ENCODE assay signal across 9 cellular contexts in genomic region chr6:29647927-29648642, GRCh38. TPM values are rescaled to one million over a fixed set of nuclear protein-coding genes. Genes with fewer than 3 reads are reported as not detected.
DNase-seq lines count a peak whose midpoint lies in the region; ATAC-seq, FAIRE-seq and TF ChIP-seq lines count a peak whose summit lies in the region.
"Had no signal": no experiment of that assay in that cellular context is flagged by ENCODE, and none has a peak within 500 bp of the region (broad histone marks: within the 10 kb centered on the region; RNA-seq: fewer than 3 reads in every experiment).

No MANE protein-coding gene starts in this region.

- ATAC-seq in HepG2 (peak; percentile 62), GM19023 (IDR thresholded peaks at IDR 0.05; ENCODE audit: unreplicated experiment) (no peak)

- peaks cover 3% of the 10 kb centered on the region; the same call in 1 of the 2 replicates for H3K4me1 ChIP-seq in Karpas-422 (ENCODE audit: low read length)
- H3K4me1 ChIP-seq in HepG2 (ENCODE audit: insufficient read depth, low read length) = peaks cover 6% of the 10 kb centered on the region; the same call in 1 of the 2 replicates

- in situ Hi-C loops in HepG2 (cut with HindIII; ENCODE audit: extremely low pct_ligation_motif_present, low pct_unique_long_range_greater_than_20kb) = no loop called here

- TF ChIP-seq EP300 in HepG2 (IDR thresholded peaks at IDR 0.05; ENCODE audit: low read depth in 2 of 2, low read length in 2 of 2) = no peak
- no peak for TF ChIP-seq EP300 in HepG2 (CRISPR knock-in tag; IDR thresholded peaks at IDR 0.05; ENCODE audit: borderline replicate concordance)

- H3K9ac ChIP-seq in Karpas-422 (ENCODE audit: low read length) (no peak overlapping the region), HepG2 (ENCODE audit: insufficient read depth, low read depth, low read length) (no peak overlapping the region)

- DNase-seq in DMS53 (lab: John Stamatoyannopoulos, UW) (peak; percentile 82), Karpas-422 (peak; percentile 46), WERI-Rb-1 (peak; percentile 50), HepG2 (ENCODE audit: low spot score) (peak; percentile 39), KG1 (lab: John Stamatoyannopoulos, UW) (no peak)
- DNase-seq in activated CD4-positive, alpha-beta T cell treated with anti-CD3 and anti-CD28 coated beads for 4 hours = no peak
- DNase-seq in NK-92 treated with Interleukin-12 subunit alpha and Interleukin-12 subunit beta, amount 100 ng/mL, for 24 hours (lab: John Stamatoyannopoulos, UW) = no peak

- CTCF ChIA-PET in HepG2 (lab: Yijun Ruan, JAX; ENCODE audit: low intra/inter-chr PET ratio, low total read pairs) = interaction anchor here (1.2 to 1.4 kb wide), 2 partner anchors 48 to 105 kb away, joined by 5 to 8 read pairs; no protein-coding TSS in a partner anchor

- TF ChIP-seq CTCF in WERI-Rb-1 (IDR thresholded peaks at IDR 0.05; ENCODE audit: low read depth, low read length) (peak; percentile 74), HepG2 (CRISPR knock-in tag; IDR thresholded peaks at IDR 0.05) (peak; percentile 70)

- intact Hi-C loops in HepG2 (cut with micrococcal nuclease; ENCODE audit: unreplicated experiment) = no loop called here

- H3K4me3 ChIP-seq in Karpas-422 (ENCODE audit: low read length) = no peak overlapping the region
- no peak overlapping the region for H3K4me3 ChIP-seq in WERI-Rb-1 (ENCODE audit: low read depth, low read length)
- no peak overlapping the region for H3K4me3 ChIP-seq in HepG2 (replicated peaks in 1 of 3; ENCODE audit: insufficient read depth in 1 of 3, low read depth in 2 of 3, low read length in 3 of 3)

- no peaks in the 10 kb centered on the region for H3K9me2 ChIP-seq in Karpas-422 (replicated peaks; ENCODE audit: insufficient read depth, low read length)

- H3K36me3 ChIP-seq in Karpas-422 (ENCODE audit: insufficient read depth, low read length) = no peaks in the 10 kb centered on the region
- no peaks in the 10 kb centered on the region for H3K36me3 ChIP-seq in WERI-Rb-1
- H3K36me3 ChIP-seq in HepG2 (replicated peaks in 1 of 2; ENCODE audit: control insufficient read depth in 1 of 2, insufficient read depth in 2 of 2, low read length in 2 of 2) = no peaks in the 10 kb centered on the region

- H3K79me2 ChIP-seq in Karpas-422 (ENCODE audit: low read length) (no peaks in the 10 kb centered on the region), HepG2 (ENCODE audit: insufficient read depth, low read length) (no peaks in the 10 kb centered on the region)

- no peaks in the 10 kb centered on the region for H4K20me1 ChIP-seq in Karpas-422 (ENCODE audit: insufficient read depth, low read depth, low read length)
- no peaks in the 10 kb centered on the region for H4K20me1 ChIP-seq in HepG2 (ENCODE audit: insufficient read depth, low read length)

- H3K27ac ChIP-seq in Karpas-422 (ENCODE audit: low read length) (no peak overlapping the region), WERI-Rb-1 (no peak overlapping the region), HepG2 (ENCODE audit: extremely low read length, insufficient read depth, low read length) (no peak overlapping the region)

- WGBS in HepG2 (ENCODE audit: low lambda C conversion rate) = 67% methylated on average over 23 of the region's 23 CpGs

- H3K4me2 ChIP-seq in Karpas-422 (ENCODE audit: low read depth, low read length, poor library complexity, severe bottlenecking) (no peak overlapping the region), HepG2 (ENCODE audit: low read depth, low read length) (no peak overlapping the region)

- BruUV-seq in HepG2 (replicated peaks; lab: Mats Ljungman, UMichigan) = no TSS peak

- H2AFZ ChIP-seq in Karpas-422 (ENCODE audit: low read length) (no peak overlapping the region), HepG2 (ENCODE audit: low read length) (no peak overlapping the region)

- H3K27me3 ChIP-seq in Karpas-422 (ENCODE audit: low read length) (no peaks in the 10 kb centered on the region), WERI-Rb-1 (ENCODE audit: insufficient read depth, low read depth, severe bottlenecking) (no peaks in the 10 kb centered on the region), HepG2 (ENCODE audit: control insufficient read depth in 1 of 2, insufficient read depth in 2 of 2, low read length in 2 of 2) (0 out of 5 replicates have a peak, but pooled peaks cover 0 to under 1% of the 10 kb centered on the region in 2 experiments)

- no peak for TF ChIP-seq RAD21 in HepG2 (CRISPR knock-in tag; IDR thresholded peaks at IDR 0.05)

- POLR2A ChIA-PET in HepG2 (lab: Yijun Ruan, JAX) = interaction anchor here (0.9 kb wide), 1 partner anchor 15 kb away, joined by 4 read pairs; the partner anchor contains the start of gene GABBR1

- no peak for TF ChIP-seq POLR2A in HepG2 (IDR thresholded peaks at IDR 0.05; ENCODE audit: insufficient read depth in 1 of 2, low read depth in 2 of 2, low read length in 2 of 2)

- H3K9me3 ChIP-seq in Karpas-422 (ENCODE audit: low read length) (no peaks in the 10 kb centered on the region), WERI-Rb-1 (ENCODE audit: severe bottlenecking) (no peaks in the 10 kb centered on the region), HepG2 (ENCODE audit: low read length) (no peaks in the 10 kb centered on the region)

- FAIRE-seq in HepG2 (lab: Jason Lieb, UNC) = peak; percentile 67

RNA-seq across cellular contexts. Expression of gene MOG, which starts 8.8 kb away (rescaled TPM):
- not detected in 2 replicates for total RNA-seq in Karpas-422 (2014; rRNA removed; shearing (Covaris generic); ENCODE audit: low replicate concordance)
- total RNA-seq in HepG2 (2016; rRNA removed; fragmentation: Illumina TruSeq; extraction: Trizol) = not detected in 2 replicates
- not detected in 2 replicates for total RNA-seq in HepG2 (2016; cell fraction: cytosol; rRNA removed; fragmentation: Illumina TruSeq; extraction: Trizol; ENCODE audit: low read depth)
- total RNA-seq in HepG2 (2016; cell fraction: insoluble cytoplasmic fraction; rRNA removed; fragmentation: Illumina TruSeq; extraction: Trizol) = not detected in 2 replicates
- total RNA-seq in HepG2 (2016; cell fraction: membrane; rRNA removed; fragmentation: Illumina TruSeq; extraction: Trizol) = not detected in 2 replicates
- total RNA-seq in HepG2 (2016; cell fraction: nucleus; rRNA removed; fragmentation: Illumina TruSeq; extraction: Trizol) = not detected in 2 replicates
- polyA plus RNA-seq in HepG2 (2011; rRNA removed) = not detected in 2 replicates
- not detected in 2 replicates for polyA plus RNA-seq in HepG2 (2011; cell fraction: cytosol; rRNA removed)
- not detected in 2 replicates for polyA plus RNA-seq in HepG2 (2011; cell fraction: nucleus; rRNA removed)
- polyA plus RNA-seq in HepG2 (2012) = not detected in 2 replicates
- polyA plus RNA-seq in HepG2 (2016; cell fraction: cytosol; fragmentation: Illumina TruSeq; extraction: Trizol; ENCODE audit: low read depth) = not detected in 2 replicates
- not detected in 2 replicates for polyA plus RNA-seq in HepG2 (2016; cell fraction: insoluble cytoplasmic fraction; fragmentation: Illumina TruSeq; extraction: Trizol; ENCODE audit: low read depth)
- not detected in 2 replicates for polyA plus RNA-seq in HepG2 (2016; cell fraction: membrane; fragmentation: Illumina TruSeq; extraction: Trizol; ENCODE audit: low read depth)
- not detected in 2 replicates for polyA plus RNA-seq in HepG2 (2016; cell fraction: nucleus; fragmentation: Illumina TruSeq; extraction: Trizol; ENCODE audit: insufficient read depth, low read depth)
- not detected in 2 replicates for polyA minus RNA-seq in HepG2 (2011; rRNA and poly(A)+ RNA removed; ENCODE audit: low replicate concordance)
- polyA minus RNA-seq in HepG2 (2011; cell fraction: cytosol; rRNA and poly(A)+ RNA removed) = not detected in 2 replicates
- not detected in 2 replicates for polyA minus RNA-seq in HepG2 (2011; cell fraction: nucleus; rRNA and poly(A)+ RNA removed)
- total RNA-seq: mononuclear cell had no signal

RNA-seq across cellular contexts. Expression of gene GABBR1, which starts 15.1 kb away (rescaled TPM):
- total RNA-seq in Karpas-422 (2014; rRNA removed; shearing (Covaris generic); ENCODE audit: low replicate concordance) = 9.9 and 10.5 TPM in 2 replicates
- total RNA-seq in HepG2 (2016; rRNA removed; fragmentation: Illumina TruSeq; extraction: Trizol) = 0.07 TPM in 1 of 2 replicates, not detected in the other
- total RNA-seq in HepG2 (2016; cell fraction: cytosol; rRNA removed; fragmentation: Illumina TruSeq; extraction: Trizol; ENCODE audit: low read depth) = not detected in 2 replicates
- total RNA-seq in HepG2 (2016; cell fraction: insoluble cytoplasmic fraction; rRNA removed; fragmentation: Illumina TruSeq; extraction: Trizol) = not detected in 2 replicates
- total RNA-seq in HepG2 (2016; cell fraction: membrane; rRNA removed; fragmentation: Illumina TruSeq; extraction: Trizol) = not detected in 2 replicates
- 0.16 TPM in 1 of 2 replicates, not detected in the other for total RNA-seq in HepG2 (2016; cell fraction: nucleus; rRNA removed; fragmentation: Illumina TruSeq; extraction: Trizol)
- 0.37 and 0.38 TPM in 2 replicates for polyA plus RNA-seq in HepG2 (2011; rRNA removed)
- polyA plus RNA-seq in HepG2 (2011; cell fraction: cytosol; rRNA removed) = 0.15 and 0.18 TPM in 2 replicates
- polyA plus RNA-seq in HepG2 (2011; cell fraction: nucleus; rRNA removed) = 3.0 and 3.5 TPM in 2 replicates
- polyA plus RNA-seq in HepG2 (2012) = 0.39 and 0.40 TPM in 2 replicates
- not detected in 2 replicates for polyA plus RNA-seq in HepG2 (2016; cell fraction: cytosol; fragmentation: Illumina TruSeq; extraction: Trizol; ENCODE audit: low read depth)
- polyA plus RNA-seq in HepG2 (2016; cell fraction: insoluble cytoplasmic fraction; fragmentation: Illumina TruSeq; extraction: Trizol; ENCODE audit: low read depth) = not detected in 2 replicates
- not detected in 2 replicates for polyA plus RNA-seq in HepG2 (2016; cell fraction: membrane; fragmentation: Illumina TruSeq; extraction: Trizol; ENCODE audit: low read depth)
- 0.83 and 1.1 TPM in 2 replicates for polyA plus RNA-seq in HepG2 (2016; cell fraction: nucleus; fragmentation: Illumina TruSeq; extraction: Trizol; ENCODE audit: insufficient read depth, low read depth)
- polyA minus RNA-seq in HepG2 (2011; rRNA and poly(A)+ RNA removed; ENCODE audit: low replicate concordance) = 0.72 and 11.2 TPM in 2 replicates
- not detected in 2 replicates for polyA minus RNA-seq in HepG2 (2011; cell fraction: cytosol; rRNA and poly(A)+ RNA removed)
- polyA minus RNA-seq in HepG2 (2011; cell fraction: nucleus; rRNA and poly(A)+ RNA removed) = 0.77 and 0.99 TPM in 2 replicates

RNA-seq across cellular contexts. Expression of gene ZFP57, which starts 32.9 kb away (rescaled TPM):
- not detected in 2 replicates for total RNA-seq in Karpas-422 (2014; rRNA removed; shearing (Covaris generic); ENCODE audit: low replicate concordance)
- total RNA-seq in HepG2 (2016; rRNA removed; fragmentation: Illumina TruSeq; extraction: Trizol) = not detected in 2 replicates
- total RNA-seq in HepG2 (2016; cell fraction: cytosol; rRNA removed; fragmentation: Illumina TruSeq; extraction: Trizol; ENCODE audit: low read depth) = not detected in 2 replicates
- not detected in 2 replicates for total RNA-seq in HepG2 (2016; cell fraction: insoluble cytoplasmic fraction; rRNA removed; fragmentation: Illumina TruSeq; extraction: Trizol)
- total RNA-seq in HepG2 (2016; cell fraction: membrane; rRNA removed; fragmentation: Illumina TruSeq; extraction: Trizol) = not detected in 2 replicates
- not detected in 2 replicates for total RNA-seq in HepG2 (2016; cell fraction: nucleus; rRNA removed; fragmentation: Illumina TruSeq; extraction: Trizol)
- polyA plus RNA-seq in HepG2 (2011; rRNA removed) = not detected in 2 replicates
- polyA plus RNA-seq in HepG2 (2011; cell fraction: cytosol; rRNA removed) = not detected in 2 replicates
- polyA plus RNA-seq in HepG2 (2011; cell fraction: nucleus; rRNA removed) = not detected in 2 replicates
- polyA plus RNA-seq in HepG2 (2012) = not detected in 2 replicates
- not detected in 2 replicates for polyA plus RNA-seq in HepG2 (2016; cell fraction: cytosol; fragmentation: Illumina TruSeq; extraction: Trizol; ENCODE audit: low read depth)
- not detected in 2 replicates for polyA plus RNA-seq in HepG2 (2016; cell fraction: insoluble cytoplasmic fraction; fragmentation: Illumina TruSeq; extraction: Trizol; ENCODE audit: low read depth)
- polyA plus RNA-seq in HepG2 (2016; cell fraction: membrane; fragmentation: Illumina TruSeq; extraction: Trizol; ENCODE audit: low read depth) = not detected in 2 replicates
- polyA plus RNA-seq in HepG2 (2016; cell fraction: nucleus; fragmentation: Illumina TruSeq; extraction: Trizol; ENCODE audit: insufficient read depth, low read depth) = not detected in 2 replicates
- polyA minus RNA-seq in HepG2 (2011; rRNA and poly(A)+ RNA removed; ENCODE audit: low replicate concordance) = not detected in 2 replicates
- not detected in 2 replicates for polyA minus RNA-seq in HepG2 (2011; cell fraction: cytosol; rRNA and poly(A)+ RNA removed)
- polyA minus RNA-seq in HepG2 (2011; cell fraction: nucleus; rRNA and poly(A)+ RNA removed) = not detected in 2 replicates
- total RNA-seq: mononuclear cell had no signal

Comparison
In these comparisons a context has a peak if more than half of its experiments do, and no peak if none do; other contexts are left out.
1. DNase-seq: peak in DMS53 (single experiment), Karpas-422 (single experiment), WERI-Rb-1 (single experiment) and HepG2 (single experiment); none in activated CD4-positive, alpha-beta T cell treated with anti-CD3 and anti-CD28 coated beads for 4 hours (0 of 2), KG1 (single experiment) and NK-92 treated with Interleukin-12 subunit alpha and Interleukin-12 subunit beta, amount 100 ng/mL, for 24 hours (single experiment).